12 cellular contexts compared by ENCODE assay signal in genomic region chr6:134267917-134268361, GRCh38. TPM values are rescaled to one million over a fixed set of nuclear protein-coding genes. Genes with fewer than 3 reads are reported as not detected.
DNase-seq lines count a peak whose midpoint lies in the region; ATAC-seq and TF ChIP-seq lines count a peak whose summit lies in the region.
"Had no signal": no experiment of that assay in that cellular context is flagged by ENCODE, and none has a peak within 500 bp of the region (broad histone marks: within the 10 kb centered on the region; RNA-seq: fewer than 3 reads in every experiment).

No MANE protein-coding gene starts in this region.

- no peak overlapping the region for H3K9ac ChIP-seq in HUES48 (ENCODE audit: low read depth, low read length)
- no peak overlapping the region for H3K9ac ChIP-seq in NT2/D1 (ENCODE audit: insufficient read length, low read depth)

- no peaks in the 10 kb centered on the region for H3K9me3 ChIP-seq in HUES48 (ENCODE audit: control insufficient read depth, insufficient read depth, low read length)
- no peaks in the 10 kb centered on the region for H3K9me3 ChIP-seq in NT2/D1 (ENCODE audit: insufficient read depth, low read length)
- H3K9me3 ChIP-seq in heart left ventricle, result no peaks in the 10 kb centered on the region
- H3K9me3 ChIP-seq in prostate gland, result no peaks in the 10 kb centered on the region
- H3K9me3 ChIP-seq: gastrocnemius medialis, neutrophil had no signal

- H3K27me3 Mint-ChIP-seq in activated T-cell treated with anti-CD3 and anti-CD28 coated beads, Interleukin-2, amount 50 U/mL, for 72 hours (ENCODE audit: low read depth), result no peaks in the 10 kb centered on the region

- H3K36me3 ChIP-seq in HUES48 (ENCODE audit: control insufficient read depth, insufficient read depth, low read length), result no peaks in the 10 kb centered on the region
- H3K36me3 ChIP-seq in NT2/D1 (ENCODE audit: insufficient read depth, insufficient read length, low read length), result no peaks in the 10 kb centered on the region
- H3K36me3 ChIP-seq in heart left ventricle, result no peaks in the 10 kb centered on the region
- no peaks in the 10 kb centered on the region for H3K36me3 ChIP-seq in prostate gland
- H3K36me3 ChIP-seq: gastrocnemius medialis, neutrophil, WERI-Rb-1 had no signal

- no peak for TF ChIP-seq CTCF in heart left ventricle (IDR thresholded peaks at IDR 0.05)
- no peak for TF ChIP-seq CTCF in prostate gland (IDR thresholded peaks at IDR 0.05)

- TF ChIP-seq POLR2A in heart left ventricle (IDR thresholded peaks at IDR 0.05) (no peak), prostate gland (IDR thresholded peaks at IDR 0.05) (no peak)

- in situ Hi-C loops in G401 (cut with HindIII; ENCODE audit: low sequenced_read_pairs), result no loop called here

- no peak overlapping the region for H3K4me3 ChIP-seq in HUES48 (ENCODE audit: low read depth, low read length)
- H3K4me3 ChIP-seq in NT2/D1 (ENCODE audit: insufficient read length, low read depth), result no peak overlapping the region
- no peak overlapping the region for H3K4me3 ChIP-seq in heart left ventricle
- H3K4me3 ChIP-seq in prostate gland, result no peak overlapping the region
- H3K4me3 ChIP-seq: gastrocnemius medialis had no signal

- H3K4me1 Mint-ChIP-seq in activated T-cell treated with anti-CD3 and anti-CD28 coated beads, Interleukin-2, amount 50 U/mL, for 72 hours (ENCODE audit: low read depth), result peaks cover 15% of the 10 kb centered on the region

- H3K4me1 ChIP-seq in HUES48 (ENCODE audit: control insufficient read depth, insufficient read depth, low read length) (peaks cover 3% of the 10 kb centered on the region; the same call in 1 of the 2 replicates), NT2/D1 (ENCODE audit: insufficient read depth, insufficient read length) (no peaks in the 10 kb centered on the region), heart left ventricle (peaks cover 0 to 6% (median 0%) of the 10 kb centered on the region in 12 donors), prostate gland (replicated peaks) (no peaks in the 10 kb centered on the region)
- H3K4me1 ChIP-seq: gastrocnemius medialis had no signal

- intact Hi-C loops in heart left ventricle (cut with DNase I) (no loop called here), prostate gland (cut with DNase I) (no loop called here)

- H3K27ac ChIP-seq in HUES48 (ENCODE audit: low read depth, low read length), result peak overlapping the region; percentile 69
- peak overlapping the region in 5 of 12 donors; percentile 9 to 50 (median 25) for H3K27ac ChIP-seq in heart left ventricle
- H3K27ac ChIP-seq in prostate gland, result peak overlapping the region in 1 of 2 donors; percentile 42
- H3K27ac ChIP-seq: gastrocnemius medialis, neutrophil, WERI-Rb-1 had no signal

- H3K36me3 Mint-ChIP-seq in activated T-cell treated with anti-CD3 and anti-CD28 coated beads, Interleukin-2, amount 50 U/mL, for 72 hours (ENCODE audit: insufficient read depth in 2 of 2), result peaks cover 0 to under 1% of the 10 kb centered on the region in 2 donors

- H3K27ac Mint-ChIP-seq in activated T-cell treated with anti-CD3 and anti-CD28 coated beads, Interleukin-2, amount 50 U/mL, for 72 hours, result no peak overlapping the region

- H3K27me3 ChIP-seq in HUES48 (ENCODE audit: control insufficient read depth, insufficient read depth, low read length) (no peaks in the 10 kb centered on the region), NT2/D1 (ENCODE audit: insufficient read depth, insufficient read length) (no peaks in the 10 kb centered on the region), heart left ventricle (no peaks in the 10 kb centered on the region), prostate gland (replicated peaks; ENCODE audit: insufficient read depth) (no peaks in the 10 kb centered on the region)
- H3K27me3 ChIP-seq: gastrocnemius medialis, neutrophil had no signal

- H3K9me3 Mint-ChIP-seq in activated T-cell treated with anti-CD3 and anti-CD28 coated beads, Interleukin-2, amount 50 U/mL, for 72 hours, result no peaks in the 10 kb centered on the region

- 55 to 67% (median 63%) methylated on average over 10 of the region's 10 CpGs for WGBS in heart left ventricle, 4 donors
- 18% methylated on average over 10 of the region's 10 CpGs for WGBS in prostate gland

- no peak overlapping the region for H3K4me3 Mint-ChIP-seq in activated T-cell treated with anti-CD3 and anti-CD28 coated beads, Interleukin-2, amount 50 U/mL, for 72 hours

- DNase-seq in NT2/D1 (ENCODE audit: low read depth, low spot score) (peak; percentile 43), heart left ventricle (peak in 4 of 5 donors; percentile 44 to 60 (median 49)), prostate gland (ENCODE audit: low spot score) (peak; percentile 76), G401 (ENCODE audit: low spot score) (no peak)
- DNase-seq in activated CD4-positive, CD25-positive, alpha-beta regulatory T cell (lab: John Stamatoyannopoulos, UW), result no peak
- no peak for DNase-seq in stimulated activated naive CD8-positive, alpha-beta T cell treated with anti-CD3 and anti-CD28 coated beads, Interleukin-15, Interleukin-2, amounts not matched to agents 100 U/mL and 50 U/mL, for 24 hours
- no peak for DNase-seq in activated T-cell treated with anti-CD3 and anti-CD28 coated beads, Interleukin-2, amount 50 U/mL, for 72 hours
- DNase-seq: gastrocnemius medialis, NCI-H524 treated with DMSO at 0.1 percent for 48 hours, WERI-Rb-1 had no signal

- peak; percentile 37 to 91 (median 71) for ATAC-seq in heart left ventricle
- no peak for ATAC-seq in stimulated activated naive CD8-positive, alpha-beta T cell treated with anti-CD3 and anti-CD28 coated beads, Interleukin-15, Interleukin-2, amounts not matched to agents 100 U/mL and 50 U/mL, for 24 hours
- ATAC-seq in activated T-cell treated with anti-CD3 and anti-CD28 coated beads, Interleukin-2, amount 50 U/mL, for 72 hours (replicated peaks in 1 of 2), result no peak
- ATAC-seq: gastrocnemius medialis had no signal

RNA-seq across cellular contexts. Expression of gene SGK1, which starts 50.0 kb away (rescaled TPM):
- total RNA-seq in heart left ventricle (100 to 1,000 TPM in 1 of 9 donors, 10 to 100 TPM in 8; 17.7 to 118 (median 73.0) TPM), prostate gland (100 to 1,000 TPM; 243 to 260 TPM)
- polyA plus RNA-seq in heart left ventricle, result 10 to 100 TPM; 19.7 to 56.7 TPM
- total RNA-seq in G401 (2014; rRNA removed; shearing (Covaris generic)), result 3.9 and 4.8 TPM in 2 replicates
- 10 to 100 TPM; 30.7 to 44.6 TPM for total RNA-seq in activated T-cell treated with anti-CD3 and anti-CD28 coated beads, Interleukin-2, amount 50 U/mL, for 72 hours

Comparison
In these comparisons a context has a peak if more than half of its experiments do, and no peak if none do; other contexts are left out.
1. DNase-seq: peak in NT2/D1 (single experiment), heart left ventricle (4 of 5) and prostate gland (single experiment); none in activated CD4-positive, CD25-positive, alpha-beta regulatory T cell (0 of 4), stimulated activated naive CD8-positive, alpha-beta T cell treated with anti-CD3 and anti-CD28 coated beads, Interleukin-15, Interleukin-2, amounts not matched to agents 100 U/mL and 50 U/mL, for 24 hours (single experiment), G401 (single experiment) and activated T-cell treated with anti-CD3 and anti-CD28 coated beads, Interleukin-2, amount 50 U/mL, for 72 hours (0 of 2).
2. ATAC-seq: peak in heart left ventricle (4 of 4); none in stimulated activated naive CD8-positive, alpha-beta T cell treated with anti-CD3 and anti-CD28 coated beads, Interleukin-15, Interleukin-2, amounts not matched to agents 100 U/mL and 50 U/mL, for 24 hours (single experiment) and activated T-cell treated with anti-CD3 and anti-CD28 coated beads, Interleukin-2, amount 50 U/mL, for 72 hours (0 of 2).